Comparison of ENCODE assay signal across 23 cellular contexts in genomic region chr22:23775779-23776375, GRCh38. TPM values are rescaled to one million over a fixed set of nuclear protein-coding genes. Genes with fewer than 3 reads are reported as not detected.
DNase-seq lines count a peak whose midpoint lies in the region; ATAC-seq and TF ChIP-seq lines count a peak whose summit lies in the region.
"Had no signal": no experiment of that assay in that cellular context is flagged by ENCODE, and none has a peak within 500 bp of the region (broad histone marks: within the 10 kb centered on the region; RNA-seq: fewer than 3 reads in every experiment).

No MANE protein-coding gene starts in this region.

- H3K9me3 Mint-ChIP-seq in IgD-negative memory B cell: no peaks in the 10 kb centered on the region
- H3K9me3 Mint-ChIP-seq in chondrocyte (ENCODE audit: low read depth): no peaks in the 10 kb centered on the region
- H3K9me3 Mint-ChIP-seq: activated naive CD8-positive, alpha-beta T cell treated with anti-CD3 and anti-CD28 coated beads, Interleukin-2, amount 50 U/mL, for 24 hours had no signal

- H3K4me1 ChIP-seq in Panc1 (ENCODE audit: control insufficient read depth, insufficient read depth, low read length): no peaks in the 10 kb centered on the region
- H3K4me1 ChIP-seq in osteoblast (ENCODE audit: insufficient read depth, low read length): peaks cover 16% of the 10 kb centered on the region

- DNase-seq in Panc1 (ENCODE audit: low read depth, low spot score): no peak
- DNase-seq in chondrocyte (ENCODE audit: low spot score): no peak
- DNase-seq in osteoblast (ENCODE audit: insufficient read length, low spot score, missing footprints): peak; percentile 66
- no peak for DNase-seq in COLO829 (ENCODE audit: low spot score)
- no peak for DNase-seq in NCI-H1436 (lab: John Stamatoyannopoulos, UW)
- DNase-seq: activated CD8-positive, alpha-beta memory T cell treated with anti-CD3 and anti-CD28 coated beads, Interleukin-2, amount 50 U/mL, for 48 hours; activated naive CD8-positive, alpha-beta T cell treated with anti-CD3 and anti-CD28 coated beads, Interleukin-2, amount 50 U/mL, for 24 hours; body of pancreas; DMS79; effector memory CD4-positive, alpha-beta T cell; kidney; NCI-H1417 treated with DMSO at 0.1 percent for 48 hours; NCI-H748 treated with DMSO at 0.1 percent for 48 hours; OCI-M1; stomach; T-helper 2 cell had no signal

- no peak overlapping the region for H2AFZ ChIP-seq in osteoblast (ENCODE audit: low read length)

- H3K36me3 ChIP-seq in Panc1 (ENCODE audit: control insufficient read depth, insufficient read depth, low read length) (no peaks in the 10 kb centered on the region), osteoblast (ENCODE audit: insufficient read depth, low read length) (no peaks in the 10 kb centered on the region)
- H3K36me3 ChIP-seq: SJSA1, stomach, tibial nerve had no signal

- intact Hi-C loops in Panc1 (cut with micrococcal nuclease; ENCODE audit: unreplicated experiment): loop anchor here (10.0 kb wide), 1 partner anchor 69 kb away; no protein-coding TSS in a partner anchor

- no peaks in the 10 kb centered on the region for H3K79me2 ChIP-seq in osteoblast (ENCODE audit: insufficient read depth, low read length)

- H3K4me3 ChIP-seq in Panc1 (ENCODE audit: low read depth in 2 of 2, low read length in 2 of 2): no peak overlapping the region
- H3K4me3 ChIP-seq in osteoblast (ENCODE audit: insufficient read depth, low read length): no peak overlapping the region
- H3K4me3 ChIP-seq: body of pancreas, SJSA1, stomach, tibial nerve had no signal

- BruUV-seq in Panc1 (replicated peaks; lab: Mats Ljungman, UMichigan): no TSS peak

- H3K36me3 Mint-ChIP-seq in IgD-negative memory B cell (no peaks in the 10 kb centered on the region), chondrocyte (ENCODE audit: low read depth) (peaks cover 3% of the 10 kb centered on the region)

- H3K27me3 ChIP-seq in Panc1 (ENCODE audit: control insufficient read depth, insufficient read depth, low read length) (no peaks in the 10 kb centered on the region), osteoblast (ENCODE audit: insufficient read depth, low read length) (peaks cover 6% of the 10 kb centered on the region)
- H3K27me3 ChIP-seq: body of pancreas, SJSA1, tibial nerve had no signal

- H3K4me1 Mint-ChIP-seq in IgD-negative memory B cell: peaks cover 9 to 14% (median 10%) of the 10 kb centered on the region in 3 donors
- H3K4me1 Mint-ChIP-seq in chondrocyte (ENCODE audit: low read depth): peaks cover 61% of the 10 kb centered on the region

- TF ChIP-seq CTCF in Panc1 (IDR thresholded peaks at IDR 0.05): no peak
- peak; percentile 35 for TF ChIP-seq CTCF in chondrocyte (IDR thresholded peaks at IDR 0.05)
- TF ChIP-seq CTCF in osteoblast (IDR thresholded peaks at IDR 0.05; ENCODE audit: extremely low read depth, low read depth, low read length): peak; percentile 9

- no peaks in the 10 kb centered on the region for H4K20me1 ChIP-seq in osteoblast (ENCODE audit: insufficient read depth, low read length)

- no peak overlapping the region for H3K4me2 ChIP-seq in osteoblast (ENCODE audit: insufficient read depth, low read length)

- H3K27me3 Mint-ChIP-seq in IgD-negative memory B cell: no peaks in the 10 kb centered on the region
- no peaks in the 10 kb centered on the region for H3K27me3 Mint-ChIP-seq in chondrocyte (ENCODE audit: low read depth)
- H3K27me3 Mint-ChIP-seq: activated naive CD8-positive, alpha-beta T cell treated with anti-CD3 and anti-CD28 coated beads, Interleukin-2, amount 50 U/mL, for 24 hours had no signal

- POLR2A ChIA-PET in Panc1 (lab: Charles Lee): no interaction called here

- ATAC-seq in Panc1 (peak; percentile 62; the same call in 1 of the 2 replicates), HG03354 (IDR thresholded peaks at IDR 0.05; ENCODE audit: poor library complexity, severe bottlenecking, unreplicated experiment) (no peak)
- ATAC-seq: activated naive CD8-positive, alpha-beta T cell treated with anti-CD3 and anti-CD28 coated beads, Interleukin-2, amount 50 U/mL, for 24 hours; body of pancreas had no signal

- in situ Hi-C loops in Panc1 (cut with HindIII; ENCODE audit: low pct_unique_long_range_greater_than_20kb, low sequenced_read_pairs): no loop called here

- H3K4me3 Mint-ChIP-seq in IgD-negative memory B cell: peak overlapping the region in 1 of 4 donors; percentile 6
- no peak overlapping the region for H3K4me3 Mint-ChIP-seq in chondrocyte (ENCODE audit: unreplicated experiment)
- H3K4me3 Mint-ChIP-seq: activated naive CD8-positive, alpha-beta T cell treated with anti-CD3 and anti-CD28 coated beads, Interleukin-2, amount 50 U/mL, for 24 hours had no signal

- CTCF ChIA-PET in Panc1 (lab: Charles Lee): interaction anchor here (0.7 kb wide), 1 partner anchor 22 kb away, joined by 3 read pairs; no protein-coding TSS in a partner anchor

- H3K27ac ChIP-seq in Panc1 (ENCODE audit: low read length): no peak overlapping the region
- no peak overlapping the region for H3K27ac ChIP-seq in osteoblast (ENCODE audit: low read depth, low read length)
- H3K27ac ChIP-seq: body of pancreas, SJSA1, VCaP had no signal

- no peaks in the 10 kb centered on the region for H3K9me3 ChIP-seq in Panc1 (ENCODE audit: control insufficient read depth, insufficient read depth, low read depth, low read length)
- no peaks in the 10 kb centered on the region for H3K9me3 ChIP-seq in osteoblast (ENCODE audit: low read depth, low read length)
- H3K9me3 ChIP-seq: body of pancreas, SJSA1, stomach, tibial nerve had no signal

- H3K27ac Mint-ChIP-seq in IgD-negative memory B cell (peak overlapping the region; percentile 1 to 73 (median 34)), chondrocyte (ENCODE audit: unreplicated experiment) (peak overlapping the region; percentile 37)
- H3K27ac Mint-ChIP-seq: activated naive CD8-positive, alpha-beta T cell treated with anti-CD3 and anti-CD28 coated beads, Interleukin-2, amount 50 U/mL, for 24 hours had no signal

RNA-seq across cellular contexts. Expression of gene MMP11, which starts 3.2 kb away (rescaled TPM):
- polyA plus RNA-seq in IgD-negative memory B cell: 6.6 TPM
- total RNA-seq in Panc1 (2021; ENCODE audit: unreplicated experiment) (3.0 TPM), chondrocyte (68.4 to 172 TPM (median 169 TPM) in 3 replicates), osteoblast (23.5 and 41.3 TPM in 2 replicates)
- polyA plus RNA-seq in Panc1 (2012; ENCODE audit: insufficient read length): 6.2 TPM

RNA-seq across cellular contexts. Expression of gene CHCHD10, which starts 8.1 kb away (rescaled TPM):
- polyA plus RNA-seq in IgD-negative memory B cell: 70.6 TPM
- total RNA-seq in Panc1 (2021; ENCODE audit: unreplicated experiment) (84.4 TPM), chondrocyte (42.6 to 78.5 TPM (median 62.2 TPM) in 3 replicates), osteoblast (0.88 and 1.1 TPM in 2 replicates)
- 144 TPM for polyA plus RNA-seq in Panc1 (2012; ENCODE audit: insufficient read length)

RNA-seq across cellular contexts. Expression of gene SMARCB1, which starts 10.9 kb away (rescaled TPM):
- 117 TPM for polyA plus RNA-seq in IgD-negative memory B cell
- total RNA-seq in Panc1 (2021; ENCODE audit: unreplicated experiment) (70.2 TPM), chondrocyte (102 to 133 TPM (median 114 TPM) in 3 replicates), osteoblast (49.2 and 51.3 TPM in 2 replicates)
- 150 TPM for polyA plus RNA-seq in Panc1 (2012; ENCODE audit: insufficient read length)

RNA-seq across cellular contexts. Expression of gene C22orf15, which starts 13.1 kb away (rescaled TPM):
- not detected for polyA plus RNA-seq in IgD-negative memory B cell
- total RNA-seq in Panc1 (2021; ENCODE audit: unreplicated experiment) (not detected), chondrocyte (not detected in 3 replicates), osteoblast (0.72 and 0.88 TPM in 2 replicates)
- not detected for polyA plus RNA-seq in Panc1 (2012; ENCODE audit: insufficient read length)
- total RNA-seq: body of pancreas, kidney, omental fat pad, SJSA1, stomach had no signal

RNA-seq across cellular contexts. Expression of gene VPREB3, which starts 21.7 kb away (rescaled TPM):
- polyA plus RNA-seq in IgD-negative memory B cell: 1,081 TPM
- not detected for total RNA-seq in Panc1 (2021; ENCODE audit: unreplicated experiment)
- 0.50 TPM for polyA plus RNA-seq in Panc1 (2012; ENCODE audit: insufficient read length)
- total RNA-seq in chondrocyte: not detected in 3 replicates
- total RNA-seq in osteoblast: not detected in 2 replicates
- total RNA-seq: body of pancreas, lung microvascular endothelial cell, omental fat pad, SJSA1, stomach, tibial nerve had no signal

Comparison
In these comparisons a context has a peak if more than half of its experiments do, and no peak if none do; other contexts are left out.
1. RNA of gene CHCHD10, which starts 8.1 kb away (total RNA-seq): 84.4 TPM in Panc1 (single experiment) and 42.6 to 78.5 TPM in chondrocyte; 0.88 to 1.1 TPM in osteoblast; every median in the first group is over 10 times any median in the second.